16 cellular contexts compared by ENCODE assay signal in the genomic region with DNA sequence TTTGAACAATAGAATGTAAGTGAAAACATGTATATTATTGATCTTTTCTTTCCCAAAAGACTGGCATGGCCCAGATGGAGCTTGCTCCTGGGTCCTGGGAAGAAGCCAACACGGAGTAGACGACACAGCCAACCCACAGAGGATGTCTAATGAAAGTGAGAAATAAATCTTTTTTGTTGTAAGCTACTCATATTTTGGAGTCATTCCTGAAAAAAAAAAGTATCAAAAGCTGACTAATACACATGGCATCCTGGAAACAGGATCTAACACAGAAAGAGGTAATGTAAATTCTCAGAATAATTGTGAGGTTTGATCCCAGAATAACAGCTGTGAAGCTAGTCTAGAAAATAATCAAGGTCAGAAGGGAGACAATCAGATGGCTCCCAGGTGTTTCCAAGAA. TPM values are rescaled to one million over a fixed set of nuclear protein-coding genes. Genes with fewer than 3 reads are reported as not detected.
DNase-seq lines count a peak whose midpoint lies in the region; ATAC-seq and TF ChIP-seq lines count a peak whose summit lies in the region.
"Had no signal": no experiment of that assay in that cellular context is flagged by ENCODE, and none has a peak within 500 bp of the region (broad histone marks: within the 10 kb centered on the region; RNA-seq: fewer than 3 reads in every experiment).

No MANE protein-coding gene starts in this region.

- no peaks in the 10 kb centered on the region for H4K20me1 ChIP-seq in IMR-90 (ENCODE audit: insufficient read depth, low read length)
- no peaks in the 10 kb centered on the region for H4K20me1 ChIP-seq in OCI-LY7 (ENCODE audit: insufficient read depth, low read length)

- peak overlapping the region; percentile 26; the same call in 1 of the 2 replicates for H2BK120ac ChIP-seq in IMR-90 (ENCODE audit: low read depth, low read length)

- H3K9me1 ChIP-seq in IMR-90 (ENCODE audit: insufficient read depth, low read length), result no peaks in the 10 kb centered on the region

- no peak overlapping the region for H3K18ac ChIP-seq in IMR-90 (ENCODE audit: low read depth, low read length)

- H3K4me2 ChIP-seq in IMR-90 (ENCODE audit: low read depth, low read length) (no peak overlapping the region; the same call in 1 of the 2 replicates), OCI-LY7 (ENCODE audit: low read length) (no peak overlapping the region)

- no peak overlapping the region for H2AK5ac ChIP-seq in IMR-90 (ENCODE audit: low read depth, low read length)

- ATAC-seq in IMR-90 (ENCODE audit: low read depth), result peak; percentile 54
- ATAC-seq in stimulated activated effector memory CD8-positive, alpha-beta T cell treated with anti-CD3 and anti-CD28 coated beads, Interleukin-12 subunit alpha, Interleukin-12 subunit beta, amount 100 ng/mL, for 72 hours, result no peak
- no peak for ATAC-seq in left lobe of liver

- WGBS in IMR-90 (ENCODE audit: extremely low coverage in 2 of 2, insufficient read length in 1 of 2), 2 experiments, result no CpG with 5 or more reads among the region's 2 CpGs

- dilution Hi-C loops in IMR-90 (cut with HindIII; ENCODE audit: low sequenced_read_pairs, unreplicated experiment), result no loop called here

- in situ Hi-C loops in IMR-90 (cut with MboI; ENCODE audit: low sequenced_read_pairs) (no loop called here), brain microvascular endothelial cell (cut with HindIII; ENCODE audit: low pct_ligation_motif_present, low sequenced_read_pairs) (loop anchor here (25.0 kb wide), 1 partner anchor 295 kb away; no protein-coding TSS in a partner anchor)

- H3K9me2 ChIP-seq in OCI-LY7 (ENCODE audit: insufficient read depth, low read length), result no peaks in the 10 kb centered on the region

- no peak overlapping the region for H2BK5ac ChIP-seq in IMR-90 (ENCODE audit: low read depth, low read length, poor library complexity, severe bottlenecking)

- H2BK15ac ChIP-seq in IMR-90 (ENCODE audit: low read depth, low read length), result no peak overlapping the region

- H3K27me3 ChIP-seq in IMR-90 (ENCODE audit: control insufficient read depth, insufficient read depth, low read length) (no peaks in the 10 kb centered on the region; the same call in 1 of the 2 replicates), brain microvascular endothelial cell (replicated peaks) (no peaks in the 10 kb centered on the region)
- H3K27me3 ChIP-seq: ascending aorta had no signal

- TF ChIP-seq RAD21 in IMR-90 (IDR thresholded peaks at IDR 0.05; ENCODE audit: low read length), result no peak

- H3K4me3 Mint-ChIP-seq in stimulated activated effector memory CD8-positive, alpha-beta T cell treated with anti-CD3 and anti-CD28 coated beads, Interleukin-12 subunit alpha, Interleukin-12 subunit beta, amount 100 ng/mL, for 72 hours, result no peak overlapping the region

- no peaks in the 10 kb centered on the region for H3K4me1 Mint-ChIP-seq in stimulated activated effector memory CD8-positive, alpha-beta T cell treated with anti-CD3 and anti-CD28 coated beads, Interleukin-12 subunit alpha, Interleukin-12 subunit beta, amount 100 ng/mL, for 72 hours

- no peaks in the 10 kb centered on the region for H3K9me3 Mint-ChIP-seq in stimulated activated effector memory CD8-positive, alpha-beta T cell treated with anti-CD3 and anti-CD28 coated beads, Interleukin-12 subunit alpha, Interleukin-12 subunit beta, amount 100 ng/mL, for 72 hours

- no peak overlapping the region for H2AFZ ChIP-seq in IMR-90 (replicated peaks; ENCODE audit: low read length, poor library complexity)
- no peak overlapping the region for H2AFZ ChIP-seq in OCI-LY7 (ENCODE audit: low read length)

- no peak overlapping the region for H4K8ac ChIP-seq in IMR-90 (ENCODE audit: low read depth in 2 of 2, low read length in 2 of 2)

- H3K9ac ChIP-seq in IMR-90 (ENCODE audit: low read depth, low read length), result no peak overlapping the region

- no peak overlapping the region for H2BK20ac ChIP-seq in IMR-90 (ENCODE audit: low read depth, low read length)

- H3K79me1 ChIP-seq in IMR-90 (ENCODE audit: low read depth in 1 of 2, low read length in 2 of 2), result no peaks in the 10 kb centered on the region

- CTCF ChIA-PET in IMR-90 (lab: Yijun Ruan, JAX), result interaction anchor here (1.2 kb wide), 1 partner anchor 10 kb away, joined by 4 read pairs; no protein-coding TSS in a partner anchor
- CTCF ChIA-PET in OCI-LY7 (lab: Charles Lee; ENCODE audit: unreplicated experiment), result no interaction called here

- POLR2A ChIA-PET in IMR-90 (lab: Charles Lee; ENCODE audit: unreplicated experiment) (no interaction called here), OCI-LY7 (lab: Charles Lee) (interaction anchor here (0.6 to 0.7 kb wide), 2 partner anchors 15 to 1632 kb away, joined by 3 read pairs; a partner anchor contains a TSS)

- DNase-seq in AG08396 (ENCODE audit: low spot score) (peak; percentile 31), IMR-90 (peak; percentile 84), brain microvascular endothelial cell (peak; percentile 40), kidney tubule cell (ENCODE audit: low spot score) (peak; percentile 71), DMS79 treated with DMSO at 0.1 percent for 48 hours (lab: John Stamatoyannopoulos, UW) (no peak), OCI-LY7 (ENCODE audit: low spot score) (no peak), left lobe of liver (ENCODE audit: low spot score) (no peak)
- no peak for DNase-seq in stimulated activated effector memory CD8-positive, alpha-beta T cell treated with anti-CD3 and anti-CD28 coated beads, Interleukin-12 subunit alpha, Interleukin-12 subunit beta, amount 100 ng/mL, for 72 hours (ENCODE audit: low spot score in 2 of 2)
- DNase-seq: activated CD4-positive, alpha-beta T cell treated with anti-CD3 and anti-CD28 coated beads for 48 hours; GF-D8; NCI-H2107; stimulated activated CD4-positive, alpha-beta T cell treated with anti-CD3 and anti-CD28 coated beads, Interleukin-2, amount 100 ng/mL, for 24 hours had no signal

- no peak overlapping the region for H4K91ac ChIP-seq in IMR-90 (ENCODE audit: insufficient read depth, low read depth, low read length)

- H3K36me3 ChIP-seq in IMR-90 (ENCODE audit: control insufficient read depth, insufficient read depth, low read length) (no peaks in the 10 kb centered on the region), brain microvascular endothelial cell (replicated peaks) (no peaks in the 10 kb centered on the region), OCI-LY7 (ENCODE audit: insufficient read depth, low read length) (no peaks in the 10 kb centered on the region)
- H3K36me3 ChIP-seq: ascending aorta, prostate gland had no signal

- H3K4me3 ChIP-seq in IMR-90 (ENCODE audit: insufficient read depth, low read depth, low read length) (no peak overlapping the region), brain microvascular endothelial cell (ENCODE audit: low read depth, low read length) (no peak overlapping the region), OCI-LY7 (ENCODE audit: low read depth, low read length, poor library complexity, severe bottlenecking) (no peak overlapping the region)
- H3K4me3 ChIP-seq: ascending aorta, prostate gland had no signal

- H3K4me1 ChIP-seq in IMR-90 (ENCODE audit: control insufficient read depth, insufficient read depth, low read length) (no peaks in the 10 kb centered on the region), OCI-LY7 (ENCODE audit: insufficient read depth, low read length, poor library complexity, severe bottlenecking) (no peaks in the 10 kb centered on the region)
- H3K4me1 ChIP-seq: ascending aorta, prostate gland had no signal

- H3K56ac ChIP-seq in IMR-90 (ENCODE audit: extremely low read depth, insufficient read depth, low read length), result no peak overlapping the region

- no peaks in the 10 kb centered on the region for H3K79me2 ChIP-seq in OCI-LY7 (ENCODE audit: insufficient read depth, low read depth, low read length)

- TF ChIP-seq CTCF in IMR-90 (conservative IDR thresholded peaks at IDR 0.05; ENCODE audit: low read depth, low read length) (no peak), brain microvascular endothelial cell (IDR thresholded peaks at IDR 0.05; ENCODE audit: low read depth, low read length, missing control alignments) (no peak), OCI-LY7 (conservative IDR thresholded peaks at IDR 0.05; ENCODE audit: low read length) (no peak)

- H3K27ac Mint-ChIP-seq in stimulated activated effector memory CD8-positive, alpha-beta T cell treated with anti-CD3 and anti-CD28 coated beads, Interleukin-12 subunit alpha, Interleukin-12 subunit beta, amount 100 ng/mL, for 72 hours, result no peak overlapping the region

- H3K27ac ChIP-seq in IMR-90 (ENCODE audit: insufficient read depth, low read length) (no peak overlapping the region), brain microvascular endothelial cell (no peak overlapping the region), OCI-LY7 (ENCODE audit: low read depth, low read length, poor library complexity, severe bottlenecking) (no peak overlapping the region)
- H3K27ac ChIP-seq: ascending aorta, C4-2B, prostate gland had no signal

- H2AK9ac ChIP-seq in IMR-90 (replicated peaks; ENCODE audit: low read depth, low read length, poor library complexity), result no peak overlapping the region

- no peak overlapping the region for H3K4ac ChIP-seq in IMR-90 (ENCODE audit: low read depth, low read length)

- no peak for TF ChIP-seq POLR2A in IMR-90 (IDR thresholded peaks at IDR 0.05; ENCODE audit: low read depth, low read length)

- no peak overlapping the region for H4K5ac ChIP-seq in IMR-90 (ENCODE audit: low read depth, low read length)

- H3K9me3 ChIP-seq in IMR-90 (ENCODE audit: control insufficient read depth, insufficient read depth, low read length), result no peaks in the 10 kb centered on the region
- no peaks in the 10 kb centered on the region for H3K9me3 ChIP-seq in OCI-LY7 (ENCODE audit: low read length)
- H3K9me3 ChIP-seq: ascending aorta, prostate gland had no signal

- H3K23ac ChIP-seq in IMR-90 (ENCODE audit: low read depth, low read length), result no peak overlapping the region

- no peak overlapping the region for H3K14ac ChIP-seq in IMR-90 (replicated peaks; ENCODE audit: low read depth, low read length)

- no peaks in the 10 kb centered on the region for H3K36me3 Mint-ChIP-seq in stimulated activated effector memory CD8-positive, alpha-beta T cell treated with anti-CD3 and anti-CD28 coated beads, Interleukin-12 subunit alpha, Interleukin-12 subunit beta, amount 100 ng/mL, for 72 hours

- BruUV-seq in IMR-90 (replicated peaks; lab: Mats Ljungman, UMichigan) (no TSS peak), OCI-LY7 (replicated peaks; lab: Mats Ljungman, UMichigan) (no TSS peak)

- intact Hi-C loops in IMR-90 (cut with micrococcal nuclease) (no loop called here), OCI-LY7 (cut with micrococcal nuclease; ENCODE audit: unreplicated experiment) (no loop called here)

TF ChIP-seq in IMR-90, 13 proteins besides CTCF, POLR2A, EP300 and RAD21:
- TF ChIP-seq FOS (IDR thresholded peaks at IDR 0.05; ENCODE audit: low read depth, low read length) (peak; percentile 39; the same call in 1 of the 2 replicates), CEBPB (IDR thresholded peaks at IDR 0.05; ENCODE audit: low read depth, low read length) (no peak)

RNA-seq across cellular contexts. Expression of a gene that starts 12.6 kb away (rescaled TPM):
- 5.4 and 5.6 TPM in 2 replicates for total RNA-seq in IMR-90 (2012; rRNA removed)
- 4.1 and 4.8 TPM in 2 replicates for polyA plus RNA-seq in IMR-90 (2012; rRNA removed)
- polyA plus RNA-seq in IMR-90 (2012; cell fraction: cytosol; rRNA removed), result 3.5 and 3.9 TPM in 2 replicates
- polyA plus RNA-seq in IMR-90 (2012; cell fraction: nucleus; rRNA removed; ENCODE audit: low replicate concordance), result 9.0 and 13.8 TPM in 2 replicates
- not detected in 2 replicates for total RNA-seq in OCI-LY7 (2014; rRNA removed; shearing (Covaris generic))
- total RNA-seq in OCI-LY7 (2022), result not detected in 2 replicates
- total RNA-seq in left lobe of liver, result not detected
- total RNA-seq: ascending aorta, mononuclear cell had no signal

Comparison
In these comparisons a context has a peak if more than half of its experiments do, and no peak if none do; other contexts are left out.
1. DNase-seq: peak in AG08396 (single experiment), IMR-90 (single experiment), brain microvascular endothelial cell (single experiment) and kidney tubule cell (single experiment); none in DMS79 treated with DMSO at 0.1 percent for 48 hours (single experiment), stimulated activated effector memory CD8-positive, alpha-beta T cell treated with anti-CD3 and anti-CD28 coated beads, Interleukin-12 subunit alpha, Interleukin-12 subunit beta, amount 100 ng/mL, for 72 hours (0 of 2), OCI-LY7 (single experiment) and left lobe of liver (single experiment).